8 cellular contexts compared by ENCODE assay signal in the genomic region with DNA sequence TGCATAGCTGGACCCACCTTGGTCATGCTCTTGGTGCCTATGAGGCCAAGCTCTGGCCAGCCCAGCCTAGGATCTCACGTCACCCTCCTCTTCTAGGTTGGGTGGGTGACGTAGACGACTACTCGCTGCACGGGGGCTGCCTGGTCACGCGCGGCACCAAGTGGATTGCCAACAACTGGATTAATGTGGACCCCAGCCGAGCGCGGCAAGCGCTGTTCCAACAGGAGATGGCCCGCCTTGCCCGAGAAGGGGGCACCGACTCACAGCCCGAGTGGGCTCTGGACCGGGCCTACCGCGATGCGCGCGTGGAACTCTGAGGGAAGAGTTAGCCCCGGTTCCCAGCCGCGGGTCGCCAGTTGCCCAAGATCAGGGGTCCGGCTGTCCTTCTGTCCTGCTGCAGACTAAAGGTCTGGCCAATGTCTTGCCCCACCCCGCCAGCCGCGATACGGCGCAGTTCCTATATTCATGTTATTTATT. TPM values are rescaled to one million over a fixed set of nuclear protein-coding genes. Genes with fewer than 3 reads are reported as not detected.
DNase-seq lines count a peak whose midpoint lies in the region; ATAC-seq and TF ChIP-seq lines count a peak whose summit lies in the region.

No MANE protein-coding gene starts in this region.

- WGBS in right cardiac atrium, result 3% methylated on average over 32 of the region's 32 CpGs
- WGBS in psoas muscle, 3 donors, result 2 to 3% (median 2%) methylated on average over 32 of the region's 32 CpGs

- peak overlapping the region; percentile 95 to 98 for H3K4me3 Mint-ChIP-seq in CD14-positive monocyte
- peak overlapping the region; percentile 99 for H3K4me3 Mint-ChIP-seq in activated naive CD4-positive, alpha-beta T cell treated with anti-CD3 and anti-CD28 coated beads, Interleukin-2, amount 50 U/mL, for 24 hours

- no peak for DNase-seq in CD14-positive monocyte (ENCODE audit: low spot score)
- DNase-seq in right cardiac atrium, result peak; percentile 53 to 83 (median 78)
- DNase-seq in psoas muscle, result peak; percentile 49 to 72
- DNase-seq in GM20000 (ENCODE audit: low spot score), result no peak

- H3K27ac ChIP-seq in HEK293 (ENCODE audit: extremely low read depth, low read depth, low read length) (peak overlapping the region; percentile 39; the same call in 1 of the 2 replicates), right cardiac atrium (ENCODE audit: low read length) (peak overlapping the region; percentile 85), psoas muscle (peak overlapping the region; percentile 95)

- H3K36me3 ChIP-seq in HEK293 (ENCODE audit: control insufficient read depth in 2 of 2, insufficient read depth in 1 of 2, low read length in 2 of 2) (peaks cover 3 to 12% of the 10 kb centered on the region in 2 experiments; a peak in 2 of 3 replicates), psoas muscle (ENCODE audit: insufficient read depth in 1 of 2, low read depth in 1 of 2) (peaks cover 0 to 7% of the 10 kb centered on the region in 2 donors)

- H3K4me1 Mint-ChIP-seq in CD14-positive monocyte, result peaks cover 23% of the 10 kb centered on the region
- peaks cover 24% of the 10 kb centered on the region for H3K4me1 Mint-ChIP-seq in activated naive CD4-positive, alpha-beta T cell treated with anti-CD3 and anti-CD28 coated beads, Interleukin-2, amount 50 U/mL, for 24 hours

- H3K4me3 ChIP-seq in HEK293 (ENCODE audit: low read depth, low read length), result peak overlapping the region; percentile 74
- peak overlapping the region; percentile 67 for H3K4me3 ChIP-seq in right cardiac atrium (ENCODE audit: low read length)
- peak overlapping the region; percentile 87 for H3K4me3 ChIP-seq in psoas muscle

- H3K27ac Mint-ChIP-seq in CD14-positive monocyte, result peak overlapping the region; percentile 94 to 99 (median 99)
- H3K27ac Mint-ChIP-seq in activated naive CD4-positive, alpha-beta T cell treated with anti-CD3 and anti-CD28 coated beads, Interleukin-2, amount 50 U/mL, for 24 hours, result peak overlapping the region; percentile 99

- CTCF ChIA-PET in HEK293 (lab: Yijun Ruan, JAX), result interaction anchor here (0.5 to 3.8 kb wide), 7 partner anchors 13 to 688 kb away, joined by 3 to 20 read pairs (median 5); a partner anchor contains a TSS

- H3K27me3 ChIP-seq in right cardiac atrium (ENCODE audit: control insufficient read depth, insufficient read depth) (no peaks in the 10 kb centered on the region), psoas muscle (ENCODE audit: insufficient read depth in 3 of 3, low read length in 2 of 3) (no peaks in the 10 kb centered on the region)

- H3K9me3 Mint-ChIP-seq in CD14-positive monocyte, result no peaks in the 10 kb centered on the region
- no peaks in the 10 kb centered on the region for H3K9me3 Mint-ChIP-seq in activated naive CD4-positive, alpha-beta T cell treated with anti-CD3 and anti-CD28 coated beads, Interleukin-2, amount 50 U/mL, for 24 hours

- TF ChIP-seq CTCF in CD14-positive monocyte (IDR thresholded peaks at IDR 0.05), result no peak
- no peak for TF ChIP-seq CTCF in HEK293 (tag by site-specific recombination; IDR thresholded peaks at IDR 0.05)
- no peak for TF ChIP-seq CTCF in psoas muscle (IDR thresholded peaks at IDR 0.05)
- TF ChIP-seq CTCF in GM20000 (IDR thresholded peaks at IDR 0.05; ENCODE audit: extremely low read depth, missing control alignments), result no peak

- H3K27me3 Mint-ChIP-seq in CD14-positive monocyte (ENCODE audit: low read depth in 3 of 3), result peaks cover 0 to 2% (median 1%) of the 10 kb centered on the region in 3 donors
- no peaks in the 10 kb centered on the region for H3K27me3 Mint-ChIP-seq in activated naive CD4-positive, alpha-beta T cell treated with anti-CD3 and anti-CD28 coated beads, Interleukin-2, amount 50 U/mL, for 24 hours

- H3K36me3 Mint-ChIP-seq in CD14-positive monocyte, result peaks cover 6 to 15% of the 10 kb centered on the region in 2 donors
- peaks cover 4% of the 10 kb centered on the region for H3K36me3 Mint-ChIP-seq in activated naive CD4-positive, alpha-beta T cell treated with anti-CD3 and anti-CD28 coated beads, Interleukin-2, amount 50 U/mL, for 24 hours

- no peaks in the 10 kb centered on the region for H3K4me1 ChIP-seq in HEK293 (ENCODE audit: control insufficient read depth, insufficient read depth, low read length)
- H3K4me1 ChIP-seq in right cardiac atrium (ENCODE audit: control insufficient read depth, insufficient read depth, low read length), result peaks cover 3% of the 10 kb centered on the region
- peaks cover 23% of the 10 kb centered on the region for H3K4me1 ChIP-seq in psoas muscle

- intact Hi-C loops in CD14-positive monocyte (cut with micrococcal nuclease) (loop anchor here in 1 of 2 donors (2.0 kb wide), 1 partner anchor 18 kb away; no protein-coding TSS in a partner anchor), right cardiac atrium (cut with DNase I) (no loop called here), psoas muscle (cut with DNase I) (no loop called here)

- ATAC-seq in right cardiac atrium, result peak; percentile 2 to 17
- ATAC-seq in psoas muscle, result peak in 3 of 4 donors; percentile 16 to 31 (median 23)
- no peak for ATAC-seq in HG03439 (IDR thresholded peaks at IDR 0.05; ENCODE audit: unreplicated experiment)
- no peak for ATAC-seq in HG03442 (IDR thresholded peaks at IDR 0.05; ENCODE audit: unreplicated experiment)

- POLR2A ChIA-PET in HEK293 (lab: Yijun Ruan, JAX), result interaction anchor here (0.9 to 4.4 kb wide), 16 partner anchors 10 to 462 kb away, joined by 3 to 141 read pairs (median 6); a partner anchor contains a TSS

- H3K9me3 ChIP-seq in HEK293 (ENCODE audit: control insufficient read depth, insufficient read depth, low read depth, low read length), result no peaks in the 10 kb centered on the region
- no peaks in the 10 kb centered on the region for H3K9me3 ChIP-seq in right cardiac atrium (ENCODE audit: control insufficient read depth, low read length)
- no peaks in the 10 kb centered on the region for H3K9me3 ChIP-seq in psoas muscle

TF ChIP-seq in HEK293, 187 proteins besides CTCF, POLR2A, EP300 and RAD21 (continues in another document):
- TF ChIP-seq ZNF394 (tag by site-specific recombination; IDR thresholded peaks at IDR 0.05; ENCODE audit: borderline replicate concordance), result no peak
- TF ChIP-seq ZNF660 (tag by site-specific recombination; IDR thresholded peaks at IDR 0.05), result no peak
- TF ChIP-seq ZNF416 (tag by site-specific recombination; IDR thresholded peaks at IDR 0.05), result no peak
- TF ChIP-seq, protein P1, sequence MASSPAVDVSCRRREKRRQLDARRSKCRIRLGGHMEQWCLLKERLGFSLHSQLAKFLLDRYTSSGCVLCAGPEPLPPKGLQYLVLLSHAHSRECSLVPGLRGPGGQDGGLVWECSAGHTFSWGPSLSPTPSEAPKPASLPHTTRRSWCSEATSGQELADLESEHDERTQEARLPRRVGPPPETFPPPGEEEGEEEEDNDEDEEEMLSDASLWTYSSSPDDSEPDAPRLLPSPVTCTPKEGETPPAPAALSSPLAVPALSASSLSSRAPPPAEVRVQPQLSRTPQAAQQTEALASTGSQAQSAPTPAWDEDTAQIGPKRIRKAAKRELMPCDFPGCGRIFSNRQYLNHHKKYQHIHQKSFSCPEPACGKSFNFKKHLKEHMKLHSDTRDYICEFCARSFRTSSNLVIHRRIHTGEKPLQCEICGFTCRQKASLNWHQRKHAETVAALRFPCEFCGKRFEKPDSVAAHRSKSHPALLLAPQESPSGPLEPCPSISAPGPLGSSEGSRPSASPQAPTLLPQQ (tag by site-specific recombination; IDR thresholded peaks at IDR 0.05), result peak; percentile 21; the same call in 1 of the 2 replicates
- TF ChIP-seq GLIS1 (tag by site-specific recombination; IDR thresholded peaks at IDR 0.05), result 0 out of 2 replicates have a peak, but pooled peaks have one; percentile 9
- TF ChIP-seq ZNF335 (tag by site-specific recombination; conservative IDR thresholded peaks at IDR 0.05), result peak; percentile 4; the same call in 1 of the 2 replicates
- no peak for TF ChIP-seq ZNF792 (tag by site-specific recombination; IDR thresholded peaks at IDR 0.05)
- no peak for TF ChIP-seq EGR2 (tag by site-specific recombination; IDR thresholded peaks at IDR 0.05; ENCODE audit: low read depth)
- TF ChIP-seq, protein P2, sequence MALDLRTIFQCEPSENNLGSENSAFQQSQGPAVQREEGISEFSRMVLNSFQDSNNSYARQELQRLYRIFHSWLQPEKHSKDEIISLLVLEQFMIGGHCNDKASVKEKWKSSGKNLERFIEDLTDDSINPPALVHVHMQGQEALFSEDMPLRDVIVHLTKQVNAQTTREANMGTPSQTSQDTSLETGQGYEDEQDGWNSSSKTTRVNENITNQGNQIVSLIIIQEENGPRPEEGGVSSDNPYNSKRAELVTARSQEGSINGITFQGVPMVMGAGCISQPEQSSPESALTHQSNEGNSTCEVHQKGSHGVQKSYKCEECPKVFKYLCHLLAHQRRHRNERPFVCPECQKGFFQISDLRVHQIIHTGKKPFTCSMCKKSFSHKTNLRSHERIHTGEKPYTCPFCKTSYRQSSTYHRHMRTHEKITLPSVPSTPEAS (tag by site-specific recombination; IDR thresholded peaks at IDR 0.05), result no peak
- TF ChIP-seq ZNF248 (tag by site-specific recombination; IDR thresholded peaks at IDR 0.05), result no peak

RNA-seq across cellular contexts. Expression of a gene that starts 0.6 kb away (rescaled TPM):
- polyA plus RNA-seq in CD14-positive monocyte, result 10 to 100 TPM; 30.6 to 46.3 TPM
- total RNA-seq in right cardiac atrium, result 100 to 1,000 TPM in 1 of 4 donors, 10 to 100 TPM in 3; 77.3 to 109 (median 90.1) TPM
- 65.3 TPM for polyA plus RNA-seq in right cardiac atrium
- total RNA-seq in psoas muscle, result 10 to 100 TPM; 55.1 to 65.7 (median 59.6) TPM
- 10 to 100 TPM; 30.5 to 49.5 (median 46.9) TPM for polyA plus RNA-seq in psoas muscle

RNA-seq across cellular contexts. Expression of a gene that starts 11.8 kb away (rescaled TPM):
- polyA plus RNA-seq in CD14-positive monocyte, result 10 to 100 TPM; 15.0 to 20.0 TPM
- total RNA-seq in right cardiac atrium, result 10 to 100 TPM in 2 of 4 donors, 1 to 10 TPM in 2; 7.5 to 10.4 (median 10.0) TPM
- 8.3 TPM for polyA plus RNA-seq in right cardiac atrium
- total RNA-seq in psoas muscle, result 10 to 100 TPM in 1 of 4 donors, 1 to 10 TPM in 3; 7.5 to 10.4 (median 9.1) TPM
- 10 to 100 TPM; 11.0 to 19.9 (median 13.4) TPM for polyA plus RNA-seq in psoas muscle

RNA-seq across cellular contexts. Expression of a gene that starts 15.3 kb away (rescaled TPM):
- 10 to 100 TPM; 88.8 to 93.4 TPM for polyA plus RNA-seq in CD14-positive monocyte
- 100 to 1,000 TPM; 164 to 188 (median 173) TPM for total RNA-seq in right cardiac atrium
- polyA plus RNA-seq in right cardiac atrium, result 220 TPM
- total RNA-seq in psoas muscle, result 100 to 1,000 TPM; 100 to 150 (median 112) TPM
- polyA plus RNA-seq in psoas muscle, result 10 to 100 TPM; 60.6 to 98.8 (median 85.7) TPM

RNA-seq across cellular contexts. Expression of a gene that starts 16.6 kb away (rescaled TPM):
- polyA plus RNA-seq in CD14-positive monocyte (10 to 100 TPM; 14.9 to 18.1 TPM), right cardiac atrium (24.9 TPM), psoas muscle (1 to 10 TPM; 4.1 to 8.7 (median 8.5) TPM)
- total RNA-seq in right cardiac atrium (10 to 100 TPM; 39.1 to 42.8 (median 39.5) TPM), psoas muscle (10 to 100 TPM; 11.1 to 17.0 (median 13.7) TPM)

RNA-seq across cellular contexts. Expression of a gene that starts 22.6 kb away (rescaled TPM):
- polyA plus RNA-seq in CD14-positive monocyte, result 10 to 100 TPM; 20.8 to 21.0 TPM
- total RNA-seq in right cardiac atrium, result 10 to 100 TPM; 50.5 to 62.6 (median 60.5) TPM
- polyA plus RNA-seq in right cardiac atrium, result 34.7 TPM
- total RNA-seq in psoas muscle, result 100 to 1,000 TPM in 3 of 4 donors, 10 to 100 TPM in 1; 82.8 to 259 (median 209) TPM
- polyA plus RNA-seq in psoas muscle, result 100 to 1,000 TPM; 102 to 397 (median 233) TPM

Comparison
In these comparisons a context has a peak if more than half of its experiments do, and no peak if none do; other contexts are left out.
1. DNase-seq: peak in right cardiac atrium (3 of 3) and psoas muscle (2 of 2); none in CD14-positive monocyte (single experiment) and GM20000 (single experiment).
2. H3K27ac ChIP-seq: peak in every context shown above with its lines; median percentile 95 in psoas muscle; 85 in right cardiac atrium; 39 in HEK293.
3. ATAC-seq: peak in right cardiac atrium (2 of 2) and psoas muscle (3 of 4); none in HG03439 (single experiment) and HG03442 (single experiment).
4. Peak in every context shown above with its lines, with median percentiles within 50 percentile points of each other: H3K4me3 ChIP-seq.